Comparison of ENCODE assay signal across 32 cellular contexts in genomic region chr4:19725130-19725529, GRCh38.
"Had no signal": no experiment of that assay in that cellular context is flagged by ENCODE, and none has a peak within 500 bp of the region (broad histone marks: within the 10 kb centered on the region; RNA-seq: fewer than 3 reads in every experiment).

No MANE protein-coding gene starts in this region.

- H3K36me3 ChIP-seq: adrenal gland, ascending aorta, brain microvascular endothelial cell, colonic mucosa, gastrocnemius medialis, heart left ventricle, WERI-Rb-1 had no signal

- H3K4me1 ChIP-seq: adrenal gland, ascending aorta, colonic mucosa, foreskin keratinocyte, gastrocnemius medialis had no signal

- FAIRE-seq: bronchial epithelial cell, endometrium had no signal

- H3K4me3 Mint-ChIP-seq: activated B cell treated with CpG ODN at 0.5 μM for 24 hours; activated CD8-positive, alpha-beta T cell treated with anti-CD3 and anti-CD28 coated beads for 36 hours; activated naive CD8-positive, alpha-beta T cell; activated T-cell treated with anti-CD3 and anti-CD28 coated beads, Interleukin-2, amount 50 U/mL, for 4 hours; activated T-helper 17 cell treated with anti-CD3 and anti-CD28 coated beads, Interleukin-2, amount 50 U/mL, for 72 hours; T-helper 17 cell; T-helper 2 cell treated with Interferon-gamma antibody and Interleukin-4, amounts not matched to agents 5 μg/mL and 100 μg/mL, for 36 hours had no signal

- H3K36me3 Mint-ChIP-seq: activated naive CD8-positive, alpha-beta T cell had no signal

- H3K27me3 ChIP-seq: adrenal gland, ascending aorta, brain microvascular endothelial cell, colonic mucosa, gastrocnemius medialis, heart left ventricle had no signal

- H3K9me3 ChIP-seq: adrenal gland, ascending aorta, colonic mucosa, gastrocnemius medialis, heart left ventricle had no signal

- H3K4me3 ChIP-seq: adrenal gland, ascending aorta, colonic mucosa, gastrocnemius medialis, heart left ventricle had no signal

- ATAC-seq: activated CD4-positive, CD25-positive, alpha-beta regulatory T cell treated with anti-CD3 and anti-CD28 coated beads, Interleukin-2, amount 50 U/mL, for 24 hours; activated CD8-positive, alpha-beta T cell treated with anti-CD3 and anti-CD28 coated beads for 36 hours; activated T-cell treated with anti-CD3 and anti-CD28 coated beads, Interleukin-2, amount 50 U/mL, for 4 hours; activated T-helper 17 cell treated with anti-CD3 and anti-CD28 coated beads, Interleukin-2, amount 50 U/mL, for 72 hours; esophagus mucosa; foreskin keratinocyte; gastrocnemius medialis; heart left ventricle; T-helper 17 cell had no signal

- H3K27me3 Mint-ChIP-seq: activated B cell treated with CpG ODN at 0.5 μM for 24 hours; activated CD8-positive, alpha-beta T cell treated with anti-CD3 and anti-CD28 coated beads for 36 hours; activated naive CD8-positive, alpha-beta T cell; activated T-helper 17 cell treated with anti-CD3 and anti-CD28 coated beads, Interleukin-2, amount 50 U/mL, for 72 hours; T-helper 17 cell had no signal

- H3K27ac Mint-ChIP-seq: activated B cell treated with CpG ODN at 0.5 μM for 24 hours; activated CD8-positive, alpha-beta T cell treated with anti-CD3 and anti-CD28 coated beads for 36 hours; activated naive CD8-positive, alpha-beta T cell; activated T-helper 17 cell treated with anti-CD3 and anti-CD28 coated beads, Interleukin-2, amount 50 U/mL, for 72 hours; T-helper 17 cell; T-helper 2 cell treated with Interferon-gamma antibody and Interleukin-4, amounts not matched to agents 5 μg/mL and 100 μg/mL, for 36 hours had no signal

- H3K27ac ChIP-seq: adrenal gland, ascending aorta, brain microvascular endothelial cell, colonic mucosa, foreskin keratinocyte, gastrocnemius medialis, heart left ventricle, WERI-Rb-1 had no signal

- DNase-seq: activated B cell treated with CpG ODN at 0.5 μM for 24 hours; activated CD4-positive, alpha-beta T cell treated with anti-CD3 and anti-CD28 coated beads for 48 hours; activated CD4-positive, alpha-beta T cell treated with anti-CD3 and anti-CD28 coated beads, Interleukin-2, amount 50 U/mL, for 1 hour; activated CD4-positive, alpha-beta T cell treated with anti-CD3 and anti-CD28 coated beads, Interleukin-2, amount 50 U/mL, for 48 hours; activated CD8-positive, alpha-beta memory T cell treated with anti-CD3 and anti-CD28 coated beads for 24 hours; activated CD8-positive, alpha-beta T cell treated with anti-CD3 and anti-CD28 coated beads for 36 hours; activated effector memory CD4-positive, alpha-beta T cell treated with Interleukin-2 at 50 U/mL for 16 hours; activated gamma-delta T cell treated with Interleukin-2 at 50 U/mL for 16 hours; activated naive CD4-positive, alpha-beta T cell treated with anti-CD3 and anti-CD28 coated beads, Interleukin-2, amount 50 U/mL, for 16 hours; activated naive CD4-positive, alpha-beta T cell treated with Interleukin-2 at 50 U/mL for 16 hours; activated T-cell treated with anti-CD3 and anti-CD28 coated beads, Interleukin-2, amount 50 U/mL, for 4 hours; adrenal gland; brain microvascular endothelial cell; caudate nucleus; colonic mucosa; effector CD8-positive, alpha-beta T cell; foreskin keratinocyte; gastrocnemius medialis; glutamatergic neuron; heart left ventricle; T-helper 1 cell; T-helper 17 cell; T1000; WERI-Rb-1 had no signal

- H3K4me1 Mint-ChIP-seq: activated T-helper 17 cell treated with anti-CD3 and anti-CD28 coated beads, Interleukin-2, amount 50 U/mL, for 72 hours; T-helper 17 cell had no signal
